9 cellular contexts compared by ENCODE assay signal in genomic region chrX:64894454-64895038, GRCh38.
DNase-seq lines count a peak whose midpoint lies in the region; ATAC-seq and TF ChIP-seq lines count a peak whose summit lies in the region.
"Had no signal": no experiment of that assay in that cellular context is flagged by ENCODE, and none has a peak within 500 bp of the region (broad histone marks: within the 10 kb centered on the region; RNA-seq: fewer than 3 reads in every experiment).

No MANE protein-coding gene starts in this region.

- no peak overlapping the region for H2AK5ac ChIP-seq in mesendoderm (ENCODE audit: low read length)

- peak in 5 of 7 experiments; percentile 10 to 40 (median 37) for TF ChIP-seq CTCF in body of pancreas (IDR thresholded peaks at IDR 0.05)

- H3K27me3 ChIP-seq in body of pancreas (no peaks in the 10 kb centered on the region), mesendoderm (ENCODE audit: insufficient read depth, low read length, poor library complexity) (no peaks in the 10 kb centered on the region)

- intact Hi-C loops in body of pancreas (cut with DNase I) = no loop called here

- H3K79me1 ChIP-seq in mesendoderm (ENCODE audit: low read length) = no peaks in the 10 kb centered on the region

- no peak overlapping the region for H2BK5ac ChIP-seq in mesendoderm (ENCODE audit: low read length)

- H3K9ac ChIP-seq in mesendoderm (ENCODE audit: low read length) = no peak overlapping the region

- H4K5ac ChIP-seq in mesendoderm (ENCODE audit: low read length) = no peak overlapping the region

- peak overlapping the region; percentile 25 for H3K56ac ChIP-seq in mesendoderm (ENCODE audit: low read length)

- H2BK15ac ChIP-seq in mesendoderm (replicated peaks; ENCODE audit: low read depth) = no peak overlapping the region

- H3K4me1 ChIP-seq in body of pancreas (no peaks in the 10 kb centered on the region), mesendoderm (ENCODE audit: control insufficient read depth, low read depth, low read length) (no peaks in the 10 kb centered on the region)
- H3K4me1 ChIP-seq: A549 had no signal

- H4K8ac ChIP-seq in mesendoderm (ENCODE audit: low read depth, low read length) = no peak overlapping the region

- peak; percentile 40 for DNase-seq in DMS53 (lab: John Stamatoyannopoulos, UW)
- no peak for DNase-seq in DMS53 treated with DMSO at 0.1 percent for 48 hours (lab: John Stamatoyannopoulos, UW; ENCODE audit: unreplicated experiment)
- DNase-seq in RKO (ENCODE audit: low spot score) = peak; percentile 14
- DNase-seq in body of pancreas = peak in 3 of 4 donors; percentile 13 to 35 (median 14)
- peak; percentile 71 for DNase-seq in mesendoderm
- no peak for DNase-seq in NCI-H2171 treated with DMSO at 0.1 percent for 48 hours (lab: John Stamatoyannopoulos, UW)

- H3K4me2 ChIP-seq in mesendoderm (ENCODE audit: low read length) = no peak overlapping the region
- H3K4me2 ChIP-seq: A549 had no signal

- no peak overlapping the region for H3K4ac ChIP-seq in mesendoderm (ENCODE audit: low read depth, low read length)

- H3K4me3 ChIP-seq in body of pancreas = no peak overlapping the region
- no peak overlapping the region for H3K4me3 ChIP-seq in mesendoderm (ENCODE audit: low read length)
- H3K4me3 ChIP-seq: A549 had no signal

- no peak overlapping the region for H3K23ac ChIP-seq in mesendoderm (ENCODE audit: low read length)

- no peaks in the 10 kb centered on the region for H3K36me3 ChIP-seq in body of pancreas (replicated peaks in 1 of 2; ENCODE audit: insufficient read depth in 1 of 2, low read depth in 2 of 2)
- H3K36me3 ChIP-seq in mesendoderm (ENCODE audit: control insufficient read depth, insufficient read depth, low read length) = no peaks in the 10 kb centered on the region

- ATAC-seq in HG02678 (IDR thresholded peaks at IDR 0.05; ENCODE audit: unreplicated experiment) = peak; percentile 83
- no peak for ATAC-seq in body of pancreas
- ATAC-seq in HG03521 (IDR thresholded peaks at IDR 0.05; ENCODE audit: unreplicated experiment) = no peak

- no peak overlapping the region for H3K18ac ChIP-seq in mesendoderm (ENCODE audit: low read length)

- no peaks in the 10 kb centered on the region for H3K79me2 ChIP-seq in mesendoderm (ENCODE audit: control insufficient read depth, insufficient read depth, low read length)

- WGBS in body of pancreas, 2 donors = 67 to 83% methylated on average over 9 to 10 of the region's 10 CpGs
- WGBS in mesendoderm (ENCODE audit: extremely low coverage, insufficient coverage, low lambda C conversion rate) = no CpG with 5 or more reads among the region's 10 CpGs

- H3K27ac ChIP-seq in body of pancreas (no peak overlapping the region), mesendoderm (ENCODE audit: low read depth, low read length) (no peak overlapping the region)
- H3K27ac ChIP-seq: A549 had no signal

- no peaks in the 10 kb centered on the region for H3K9me3 ChIP-seq in body of pancreas
- H3K9me3 ChIP-seq: A549 had no signal

- no peak overlapping the region for H2BK120ac ChIP-seq in mesendoderm (ENCODE audit: low read depth, low read length)

- TF ChIP-seq POLR2A in body of pancreas (IDR thresholded peaks at IDR 0.05) = no peak

Comparison
In these comparisons a context has a peak if more than half of its experiments do, and no peak if none do; other contexts are left out.
1. DNase-seq: peak in DMS53 (single experiment), RKO (single experiment), body of pancreas (3 of 4) and mesendoderm (single experiment); none in DMS53 treated with DMSO at 0.1 percent for 48 hours (single experiment) and NCI-H2171 treated with DMSO at 0.1 percent for 48 hours (single experiment).